In genomic region chr5:154995679-154996078, GRCh38 we compare ENCODE assay signal across 17 cellular contexts. TPM values are rescaled to one million over a fixed set of nuclear protein-coding genes. Genes with fewer than 3 reads are reported as not detected.
A peak's percentile ranks its signal among the peaks of the same experiment; 100 is the strongest.
DNase-seq lines count a peak whose midpoint lies in the region; TF ChIP-seq lines count a peak whose summit lies in the region.
"Had no signal": no experiment of that assay in that cellular context is flagged by ENCODE, and none has a peak within 500 bp of the region (broad histone marks: within the 10 kb centered on the region; RNA-seq: fewer than 3 reads in every experiment).

No MANE protein-coding gene starts in this region.

- H3K4me3 ChIP-seq in A673 (ENCODE audit: low read depth, low read length, poor library complexity, severe bottlenecking) (no peak overlapping the region), HEK293 (ENCODE audit: low read depth, low read length) (no peak overlapping the region), SK-N-MC (no peak overlapping the region), epithelial cell of proximal tubule (ENCODE audit: low read depth, low read length) (no peak overlapping the region), transverse colon (no peak overlapping the region), thyroid gland (replicated peaks in 1 of 3) (no peak overlapping the region)
- H3K4me3 ChIP-seq: GM12878 had no signal

- 0 to 65% methylated on average over 1 to 4 of the region's 4 CpGs for WGBS in transverse colon (ENCODE audit: low coverage in 1 of 2), 2 donors
- 47 to 53% methylated on average over 4 of the region's 4 CpGs for WGBS in thyroid gland, 2 donors

- no peak for TF ChIP-seq EP300 in transverse colon (IDR thresholded peaks at IDR 0.05; ENCODE audit: low read depth)

- intact Hi-C loops in A673 (cut with micrococcal nuclease; ENCODE audit: unreplicated experiment): no loop called here
- intact Hi-C loops in transverse colon (cut with DNase I; ENCODE audit: low total_unique reads): no loop called here
- intact Hi-C loops in thyroid gland (cut with DNase I): no loop called here

- TF ChIP-seq POLR2A in transverse colon (IDR thresholded peaks at IDR 0.05) (no peak), thyroid gland (IDR thresholded peaks at IDR 0.05) (no peak)

- no peak overlapping the region for H3K9ac ChIP-seq in SK-N-MC (ENCODE audit: insufficient read length)

- H3K27ac ChIP-seq in A673 (ENCODE audit: low read depth, low read length, poor library complexity, severe bottlenecking) (peak overlapping the region; percentile 75), HEK293 (ENCODE audit: extremely low read depth, low read depth, low read length) (no peak overlapping the region), SK-N-MC (peak overlapping the region; percentile 84), transverse colon (no peak overlapping the region), thyroid gland (no peak overlapping the region)
- H3K27ac ChIP-seq: neutrophil had no signal

- no TSS peak for BruUV-seq in A673 (replicated peaks; lab: Mats Ljungman, UMichigan)

- in situ Hi-C loops in transverse colon (cut with MboI; ENCODE audit: low pct_ligation_motif_present in 1 of 4, low pct_unique_long_range_greater_than_20kb in 1 of 4, low sequenced_read_pairs in 3 of 4): no loop called here

- H3K36me3 ChIP-seq in A673 (ENCODE audit: insufficient read depth, low read length, poor library complexity, severe bottlenecking) (no peaks in the 10 kb centered on the region), HEK293 (ENCODE audit: control insufficient read depth in 2 of 2, insufficient read depth in 1 of 2, low read length in 2 of 2) (no peaks in the 10 kb centered on the region), SK-N-MC (ENCODE audit: insufficient read depth, low read length) (no peaks in the 10 kb centered on the region), transverse colon (no peaks in the 10 kb centered on the region), thyroid gland (no peaks in the 10 kb centered on the region)
- H3K36me3 ChIP-seq: neutrophil had no signal

- H3K9me3 ChIP-seq in A673 (ENCODE audit: low read depth, low read length, poor library complexity, severe bottlenecking) (no peaks in the 10 kb centered on the region), HEK293 (ENCODE audit: control insufficient read depth, insufficient read depth, low read depth, low read length) (no peaks in the 10 kb centered on the region), SK-N-MC (ENCODE audit: low read depth, low read length) (no peaks in the 10 kb centered on the region), transverse colon (no peaks in the 10 kb centered on the region), thyroid gland (no peaks in the 10 kb centered on the region)
- H3K9me3 ChIP-seq: neutrophil had no signal

- POLR2A ChIA-PET in A673 (lab: Charles Lee; ENCODE audit: low non-redundant PET) (interaction anchor here (0.5 kb wide), 1 partner anchor 55 kb away, joined by 19 read pairs; no protein-coding TSS in a partner anchor), HEK293 (lab: Yijun Ruan, JAX) (no interaction called here)

- peak; percentile 56 for DNase-seq in A673 (ENCODE audit: low spot score)
- no peak for DNase-seq in SK-N-MC (ENCODE audit: low read depth, low spot score)
- no peak for DNase-seq in epithelial cell of proximal tubule (ENCODE audit: low read depth)
- no peak for DNase-seq in transverse colon
- DNase-seq in stimulated activated naive CD4-positive, alpha-beta T cell treated with Interleukin-2 at 50 U/mL for 16 hours (lab: John Stamatoyannopoulos, UW): no peak
- no peak for DNase-seq in thyroid gland
- no peak for DNase-seq in AML-193 (lab: John Stamatoyannopoulos, UW)
- DNase-seq: activated CD8-positive, alpha-beta memory T cell treated with anti-CD3 and anti-CD28 coated beads, Interleukin-2, amount 50 U/mL, for 4 hours; activated gamma-delta T cell treated with Interleukin-2 at 50 U/mL for 16 hours; aorta; NCI-H1694; retina; stimulated activated CD4-positive, alpha-beta T cell treated with anti-CD3 and anti-CD28 coated beads, Interleukin-15, amount 100 ng/mL, for 24 hours; stimulated activated naive CD8-positive, alpha-beta T cell treated with anti-CD3 and anti-CD28 coated beads, Interleukin-15, Interleukin-2, amounts not matched to agents 100 U/mL and 50 U/mL, for 24 hours had no signal

- peaks cover 35% of the 10 kb centered on the region for H3K4me1 ChIP-seq in A673 (ENCODE audit: insufficient read depth, low read length, poor library complexity, severe bottlenecking)
- H3K4me1 ChIP-seq in HEK293 (ENCODE audit: control insufficient read depth, insufficient read depth, low read length): no peaks in the 10 kb centered on the region
- H3K4me1 ChIP-seq in transverse colon: no peaks in the 10 kb centered on the region
- no peaks in the 10 kb centered on the region for H3K4me1 ChIP-seq in thyroid gland

- CTCF ChIA-PET in A673 (lab: Charles Lee): interaction anchor here (0.6 to 1.6 kb wide), 3 partner anchors 9 to 80 kb away, joined by 4 to 6 read pairs (median 5); no protein-coding TSS in a partner anchor
- CTCF ChIA-PET in HEK293 (lab: Yijun Ruan, JAX): interaction anchor here (0.6 to 3.4 kb wide), 10 partner anchors 11 to 573 kb away, joined by 3 to 25 read pairs (median 3); no protein-coding TSS in a partner anchor

- H3K27me3 ChIP-seq in A673 (replicated peaks; ENCODE audit: insufficient read depth, low read depth, low read length, poor library complexity): no peaks in the 10 kb centered on the region
- H3K27me3 ChIP-seq in transverse colon: no peaks in the 10 kb centered on the region
- H3K27me3 ChIP-seq in thyroid gland: no peaks in the 10 kb centered on the region

- peak; percentile 55 for TF ChIP-seq CTCF in A673 (conservative IDR thresholded peaks at IDR 0.05; ENCODE audit: low read depth, low read length)
- 0 out of 2 replicates have a peak, but pooled peaks have one; percentile 19 for TF ChIP-seq CTCF in HEK293 (tag by site-specific recombination; IDR thresholded peaks at IDR 0.05)
- TF ChIP-seq CTCF in epithelial cell of proximal tubule (conservative IDR thresholded peaks at IDR 0.05; ENCODE audit: low read depth, low read length): peak; percentile 16
- TF ChIP-seq CTCF in transverse colon (IDR thresholded peaks at IDR 0.05): no peak
- no peak for TF ChIP-seq CTCF in thyroid gland (IDR thresholded peaks at IDR 0.05)

TF ChIP-seq in HEK293, 187 proteins besides CTCF, POLR2A, EP300 and RAD21 (continues in another document):
- no peak for TF ChIP-seq ZNF398 (tag by site-specific recombination; IDR thresholded peaks at IDR 0.05)
- no peak for TF ChIP-seq ZNF501 (tag by site-specific recombination; IDR thresholded peaks at IDR 0.05)
- TF ChIP-seq ZNF830 (tag by site-specific recombination; IDR thresholded peaks at IDR 0.05; ENCODE audit: low read depth): no peak
- no peak for TF ChIP-seq GLIS1 (tag by site-specific recombination; IDR thresholded peaks at IDR 0.05)
- no peak for TF ChIP-seq ZNF157 (tag by site-specific recombination; IDR thresholded peaks at IDR 0.05)
- no peak for TF ChIP-seq ZFP41 (tag by site-specific recombination; IDR thresholded peaks at IDR 0.05; ENCODE audit: borderline replicate concordance)
- TF ChIP-seq ZNF488 (tag by site-specific recombination; IDR thresholded peaks at IDR 0.05): no peak
- no peak for TF ChIP-seq ZNF658 (tag by site-specific recombination; IDR thresholded peaks at IDR 0.05)
- TF ChIP-seq ZNF423 (tag by site-specific recombination; IDR thresholded peaks at IDR 0.05): no peak

RNA-seq across cellular contexts. Expression of gene KIF4B, which starts 17.9 kb away (rescaled TPM):
- total RNA-seq in A673 (2021) (0.77 and 0.79 TPM in 2 replicates), epithelial cell of proximal tubule (not detected in 2 replicates), transverse colon (not detected), thyroid gland (not detected)

RNA-seq across cellular contexts. Expression of gene MRPL22, which starts 54.8 kb away (rescaled TPM):
- total RNA-seq in A673 (2021) (143 and 147 TPM in 2 replicates), epithelial cell of proximal tubule (20.3 and 52.2 TPM in 2 replicates), transverse colon (10 to 100 TPM in 2 of 4 donors, 1 to 10 TPM in 1, not detected in 1; 9.4 to 13.2 (median 12.5) TPM), thyroid gland (10 to 100 TPM in 3 of 4 donors, 1 to 10 TPM in 1; 9.2 to 31.8 (median 25.2) TPM)

RNA-seq across cellular contexts. Expression of gene GEMIN5, which starts 57.7 kb away (rescaled TPM):
- total RNA-seq in A673 (2021): 42.5 and 50.6 TPM in 2 replicates
- 13.0 and 22.6 TPM in 2 replicates for total RNA-seq in epithelial cell of proximal tubule
- total RNA-seq in transverse colon: 10 to 100 TPM in 1 of 4 donors, 1 to 10 TPM in 3; 3.4 to 39.4 (median 7.3) TPM
- 10 to 100 TPM; 13.6 to 20.1 (median 15.3) TPM for total RNA-seq in thyroid gland

Comparison
In these comparisons a context has a peak if more than half of its experiments do, and no peak if none do; other contexts are left out.
1. H3K27ac ChIP-seq: peak in A673 (single experiment) and SK-N-MC (single experiment); none in HEK293 (single experiment), transverse colon (0 of 4) and thyroid gland (0 of 3).
2. CTCF ChIP-seq: peak in A673 (single experiment), HEK293 (single experiment) and epithelial cell of proximal tubule (single experiment); none in transverse colon (0 of 5) and thyroid gland (0 of 6).